Comparison of ENCODE assay signal across 1 cellular context in the genomic region with DNA sequence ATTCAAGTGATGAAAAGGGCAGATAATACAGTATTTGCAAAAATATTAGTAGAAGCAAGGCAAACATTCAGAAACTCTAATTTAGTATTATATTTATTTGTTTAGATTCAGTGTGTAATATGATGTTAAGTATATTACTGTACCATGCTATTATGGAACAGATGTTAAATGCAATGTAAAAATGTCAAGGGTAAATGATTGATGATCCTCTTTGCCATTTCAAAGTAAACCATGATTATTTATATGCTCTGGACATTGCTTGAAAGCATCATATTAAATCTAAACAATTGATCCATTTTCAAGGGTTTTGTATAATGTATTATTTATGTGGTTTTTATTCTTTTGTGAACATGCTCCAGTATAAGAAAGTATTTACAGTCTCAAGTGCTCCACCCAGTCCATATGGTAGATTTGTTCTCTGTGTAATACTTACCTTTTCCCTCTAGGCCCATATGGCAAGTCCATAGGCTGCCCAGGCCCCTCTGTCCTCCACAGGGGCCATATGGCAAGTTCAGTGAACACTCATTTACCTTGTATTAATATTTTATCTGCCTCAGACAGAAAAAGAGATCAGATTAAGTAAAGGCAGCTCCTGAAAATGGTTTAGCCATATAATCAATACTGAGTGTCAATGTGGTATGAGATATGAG.
TF ChIP-seq lines count a peak whose summit lies in the region.

No MANE protein-coding gene starts in this region.

TF ChIP-seq in SK-N-SH, 30 proteins besides CTCF, POLR2A, EP300 and RAD21 (continued from another document):
- no peak for TF ChIP-seq IRF3 (IDR thresholded peaks at IDR 0.05; ENCODE audit: low read depth, low read length)
